31 cellular contexts compared by ENCODE assay signal in the genomic region with DNA sequence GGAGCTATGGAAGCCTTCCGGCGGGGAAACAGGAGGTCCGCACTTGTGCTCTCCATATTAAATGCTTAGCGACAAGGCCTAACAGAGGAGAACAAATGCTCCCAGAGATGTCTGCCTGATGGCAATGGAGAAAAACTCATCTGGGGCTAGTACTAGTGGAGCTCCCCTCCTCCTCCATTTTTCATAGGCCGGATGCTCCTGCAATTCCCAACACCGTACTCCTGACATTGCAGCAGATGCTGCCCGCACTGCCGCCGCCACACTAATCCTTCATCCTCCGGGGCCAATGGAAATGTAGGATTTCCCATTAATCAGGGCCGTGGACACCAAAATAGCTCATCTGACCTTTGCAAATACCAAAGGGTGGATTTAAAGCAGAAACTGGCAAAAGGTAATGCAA. TPM values are rescaled to one million over a fixed set of nuclear protein-coding genes. Genes with fewer than 3 reads are reported as not detected.
A peak's percentile ranks its signal among the peaks of the same experiment; 100 is the strongest.
DNase-seq lines count a peak whose midpoint lies in the region; ATAC-seq and TF ChIP-seq lines count a peak whose summit lies in the region.
"Had no signal": no experiment of that assay in that cellular context is flagged by ENCODE, and none has a peak within 500 bp of the region (broad histone marks: within the 10 kb centered on the region; RNA-seq: fewer than 3 reads in every experiment).

No MANE protein-coding gene starts in this region.

- TF ChIP-seq CTCF in WERI-Rb-1 (IDR thresholded peaks at IDR 0.05; ENCODE audit: low read depth, low read length) (no peak), mesothelial cell of epicardium (IDR thresholded peaks at IDR 0.05; ENCODE audit: unreplicated experiment) (no peak)

- H3K27ac Mint-ChIP-seq in mesothelial cell of epicardium = peak overlapping the region; percentile 98
- no peak overlapping the region for H3K27ac Mint-ChIP-seq in activated T-cell treated with anti-CD3 and anti-CD28 coated beads, Interleukin-2, amount 50 U/mL, for 24 hours
- H3K27ac Mint-ChIP-seq: activated CD4-positive, alpha-beta T cell treated with anti-CD3 and anti-CD28 coated beads, Interleukin-2, amount 10 ng/mL, durations not matched to agents 7 days and 5 days; activated naive CD4-positive, alpha-beta T cell treated with anti-CD3 and anti-CD28 coated beads for 36 hours; CD14-positive monocyte; stimulated activated naive CD8-positive, alpha-beta T cell treated with anti-CD3 and anti-CD28 coated beads, Interleukin-15, Interleukin-2, amounts not matched to agents 100 ng/mL and 50 ng/mL, for 24 hours had no signal

- H3K9me3 ChIP-seq in WERI-Rb-1 (ENCODE audit: severe bottlenecking) (no peaks in the 10 kb centered on the region), stomach smooth muscle (ENCODE audit: control insufficient read depth in 2 of 2, low read length in 2 of 2) (no peaks in the 10 kb centered on the region)
- H3K9me3 ChIP-seq: colonic mucosa, tibial artery had no signal

- H3K4me3 ChIP-seq in WERI-Rb-1 (ENCODE audit: low read depth, low read length) (no peak overlapping the region), stomach smooth muscle (ENCODE audit: low read length in 2 of 2) (no peak overlapping the region)
- H3K4me3 ChIP-seq: colonic mucosa, tibial artery had no signal

- peaks cover 34% of the 10 kb centered on the region for H3K4me1 ChIP-seq in stomach smooth muscle (ENCODE audit: control insufficient read depth, insufficient read depth, low read length)

- H3K9me3 Mint-ChIP-seq in mesothelial cell of epicardium = no peaks in the 10 kb centered on the region
- no peaks in the 10 kb centered on the region for H3K9me3 Mint-ChIP-seq in activated T-cell treated with anti-CD3 and anti-CD28 coated beads, Interleukin-2, amount 50 U/mL, for 24 hours
- H3K9me3 Mint-ChIP-seq: activated CD4-positive, alpha-beta T cell treated with anti-CD3 and anti-CD28 coated beads, Interleukin-2, amount 10 ng/mL, durations not matched to agents 7 days and 5 days; activated naive CD4-positive, alpha-beta T cell treated with anti-CD3 and anti-CD28 coated beads for 36 hours; stimulated activated naive CD8-positive, alpha-beta T cell treated with anti-CD3 and anti-CD28 coated beads, Interleukin-15, Interleukin-2, amounts not matched to agents 100 ng/mL and 50 ng/mL, for 24 hours had no signal

- H3K4me3 Mint-ChIP-seq in mesothelial cell of epicardium = no peak overlapping the region
- no peak overlapping the region for H3K4me3 Mint-ChIP-seq in activated T-cell treated with anti-CD3 and anti-CD28 coated beads, Interleukin-2, amount 50 U/mL, for 24 hours
- H3K4me3 Mint-ChIP-seq: activated CD4-positive, alpha-beta T cell treated with anti-CD3 and anti-CD28 coated beads, Interleukin-2, amount 10 ng/mL, durations not matched to agents 7 days and 5 days; activated naive CD4-positive, alpha-beta T cell treated with anti-CD3 and anti-CD28 coated beads for 36 hours; CD14-positive monocyte; stimulated activated naive CD8-positive, alpha-beta T cell treated with anti-CD3 and anti-CD28 coated beads, Interleukin-15, Interleukin-2, amounts not matched to agents 100 ng/mL and 50 ng/mL, for 24 hours had no signal

- DNase-seq in NCI-H2171 treated with DMSO at 0.1 percent for 48 hours (lab: John Stamatoyannopoulos, UW) = peak; percentile 47
- DNase-seq in NCI-H2171 (lab: John Stamatoyannopoulos, UW) = no peak
- peak; percentile 54 for DNase-seq in WERI-Rb-1
- DNase-seq in mesothelial cell of epicardium (ENCODE audit: low spot score in 2 of 2, unreplicated experiment in 2 of 2) = no peak
- no peak for DNase-seq in SIG-M5 treated with dmso at 0.1 percent for 504 hours (lab: John Stamatoyannopoulos, UW; ENCODE audit: unreplicated experiment)
- DNase-seq in left colon = no peak
- DNase-seq in activated T-cell treated with anti-CD3 and anti-CD28 coated beads, Interleukin-2, amount 50 U/mL, for 24 hours = no peak
- DNase-seq: 8988T; activated CD4-positive, alpha-beta T cell treated with anti-CD3 and anti-CD28 coated beads, Interleukin-2, amount 10 ng/mL, durations not matched to agents 7 days and 5 days; activated naive CD4-positive, alpha-beta T cell treated with anti-CD3 and anti-CD28 coated beads for 36 hours; activated T-cell treated with anti-CD3 and anti-CD28 coated beads, Interleukin-2, amount 50 U/mL, for 48 hours; Calu3; colonic mucosa; DMS79 treated with DMSO at 0.1 percent for 48 hours; effector CD8-positive, alpha-beta T cell; head of caudate nucleus; NCI-H1092; NCI-H2029; NCI-H510A; NK-92 treated with Interleukin-12 subunit alpha and Interleukin-12 subunit beta, amount 100 ng/mL, for 24 hours; occipital lobe; PC-3; small intestine; SW 1271; T-helper 9 cell; tibial artery had no signal

- H3K36me3 Mint-ChIP-seq in mesothelial cell of epicardium = no peaks in the 10 kb centered on the region
- no peaks in the 10 kb centered on the region for H3K36me3 Mint-ChIP-seq in activated T-cell treated with anti-CD3 and anti-CD28 coated beads, Interleukin-2, amount 50 U/mL, for 24 hours (ENCODE audit: low read depth)

- H3K27me3 Mint-ChIP-seq in mesothelial cell of epicardium (ENCODE audit: low read depth) = no peaks in the 10 kb centered on the region
- no peaks in the 10 kb centered on the region for H3K27me3 Mint-ChIP-seq in activated T-cell treated with anti-CD3 and anti-CD28 coated beads, Interleukin-2, amount 50 U/mL, for 24 hours
- H3K27me3 Mint-ChIP-seq: activated CD4-positive, alpha-beta T cell treated with anti-CD3 and anti-CD28 coated beads, Interleukin-2, amount 10 ng/mL, durations not matched to agents 7 days and 5 days; stimulated activated naive CD8-positive, alpha-beta T cell treated with anti-CD3 and anti-CD28 coated beads, Interleukin-15, Interleukin-2, amounts not matched to agents 100 ng/mL and 50 ng/mL, for 24 hours had no signal

- intact Hi-C loops in left colon (cut with DNase I, micrococcal nuclease) = no loop called here

- H3K36me3 ChIP-seq in WERI-Rb-1 (no peaks in the 10 kb centered on the region), stomach smooth muscle (ENCODE audit: control insufficient read depth in 2 of 2, insufficient read depth in 2 of 2, low read length in 2 of 2) (no peaks in the 10 kb centered on the region)
- H3K36me3 ChIP-seq: colonic mucosa, tibial artery had no signal

- H3K27me3 ChIP-seq in WERI-Rb-1 (ENCODE audit: insufficient read depth, low read depth, severe bottlenecking) (no peaks in the 10 kb centered on the region), stomach smooth muscle (ENCODE audit: control insufficient read depth in 1 of 2, insufficient read depth in 2 of 2, low read length in 2 of 2) (no peaks in the 10 kb centered on the region)
- H3K27me3 ChIP-seq: colonic mucosa, tibial artery had no signal

- peaks cover 80% of the 10 kb centered on the region for H3K4me1 Mint-ChIP-seq in mesothelial cell of epicardium
- H3K4me1 Mint-ChIP-seq in activated T-cell treated with anti-CD3 and anti-CD28 coated beads, Interleukin-2, amount 50 U/mL, for 24 hours (ENCODE audit: low read depth) = peaks cover 45% of the 10 kb centered on the region

- ATAC-seq in left colon = no peak
- ATAC-seq: PC-3, Right ventricle myocardium inferior had no signal

- no peak overlapping the region for H3K9ac ChIP-seq in stomach smooth muscle (ENCODE audit: low read length in 2 of 2)

- peak overlapping the region; percentile 47 for H3K27ac ChIP-seq in WERI-Rb-1
- H3K27ac ChIP-seq in stomach smooth muscle (ENCODE audit: low read length) = peak overlapping the region; percentile 31
- H3K27ac ChIP-seq: colonic mucosa, epithelial cell of prostate had no signal

RNA-seq across cellular contexts. Expression of a gene that starts 27.5 kb away (rescaled TPM):
- total RNA-seq in mesothelial cell of epicardium (122 to 126 TPM (median 123 TPM) in 3 replicates), left colon (10 to 100 TPM; 55.5 to 72.9 TPM)

RNA-seq across cellular contexts. Expression of a gene that starts 27.9 kb away (rescaled TPM):
- 2.9 to 3.2 TPM (median 3.2 TPM) in 3 replicates for total RNA-seq in mesothelial cell of epicardium
- 1 to 10 TPM in 1 of 2 donors, under 1 TPM in 1; 0.61 to 1.3 TPM for total RNA-seq in left colon

Comparison
In these comparisons a context has a peak if more than half of its experiments do, and no peak if none do; other contexts are left out.
1. DNase-seq: peak in NCI-H2171 treated with DMSO at 0.1 percent for 48 hours (single experiment) and WERI-Rb-1 (single experiment); none in NCI-H2171 (single experiment), mesothelial cell of epicardium (0 of 2), SIG-M5 treated with dmso at 0.1 percent for 504 hours (single experiment), left colon (0 of 2) and activated T-cell treated with anti-CD3 and anti-CD28 coated beads, Interleukin-2, amount 50 U/mL, for 24 hours (single experiment).